ENCODE assay signal across 8 cellular contexts in genomic region chr12:26113194-26113654, GRCh38. TPM values are rescaled to one million over a fixed set of nuclear protein-coding genes. Genes with fewer than 3 reads are reported as not detected.
DNase-seq lines count a peak whose midpoint lies in the region; TF ChIP-seq lines count a peak whose summit lies in the region.

No MANE protein-coding gene starts in this region.

- no peak overlapping the region for H4K8ac ChIP-seq in trophoblast cell (ENCODE audit: low read depth, low read length)

- H2AFZ ChIP-seq in trophoblast cell (ENCODE audit: insufficient read depth, low read length, poor library complexity), result no peak overlapping the region

- H3K4ac ChIP-seq in trophoblast cell (ENCODE audit: low read depth, low read length), result no peak overlapping the region

- H3K4me3 ChIP-seq in trophoblast cell (ENCODE audit: low read depth, low read length), result no peak overlapping the region

- no peak overlapping the region for H3K18ac ChIP-seq in trophoblast cell (ENCODE audit: low read length)

- H3K79me2 ChIP-seq in trophoblast cell (ENCODE audit: control insufficient read depth, insufficient read depth, low read length, poor library complexity), result no peaks in the 10 kb centered on the region

- H2AK5ac ChIP-seq in trophoblast cell (ENCODE audit: low read length), result no peak overlapping the region

- peaks cover 2 to 4% of the 10 kb centered on the region in 2 experiments for H3K4me1 ChIP-seq in trophoblast cell (ENCODE audit: control insufficient read depth in 1 of 2, insufficient read depth in 2 of 2, low read length in 2 of 2)

- peaks cover 6% of the 10 kb centered on the region for H3K79me1 ChIP-seq in trophoblast cell (ENCODE audit: low read length)

- H2BK120ac ChIP-seq in trophoblast cell (ENCODE audit: insufficient read depth, low read length, poor library complexity), result no peak overlapping the region

- no peak for TF ChIP-seq POLR2A in erythroblast (IDR thresholded peaks at IDR 0.05; ENCODE audit: low read length)

- no peak overlapping the region for H4K12ac ChIP-seq in trophoblast cell (ENCODE audit: low read depth, low read length)

- no peak overlapping the region for H3K23ac ChIP-seq in trophoblast cell (ENCODE audit: low read length)

- peak; percentile 30 for DNase-seq in DMS153 treated with DMSO at 0.1 percent for 48 hours (lab: John Stamatoyannopoulos, UW; ENCODE audit: unreplicated experiment)
- DNase-seq in NCI-H774 (lab: John Stamatoyannopoulos, UW), result peak; percentile 75
- peak; percentile 9 to 30 for DNase-seq in erythroblast (lab: John Stamatoyannopoulos, UW)
- DNase-seq in trophoblast cell, result peak in 1 of 2 donors; percentile 40
- DNase-seq in NCI-H1092 treated with DMSO at 0.1 percent for 48 hours (lab: John Stamatoyannopoulos, UW), result no peak
- DNase-seq in DMS114 treated with DMSO at 0.1 percent for 48 hours (lab: John Stamatoyannopoulos, UW; ENCODE audit: unreplicated experiment), result no peak
- no peak for DNase-seq in A172 (ENCODE audit: low spot score)
- DNase-seq in GOT3 (lab: John Stamatoyannopoulos, UW), result no peak

- H3K27me3 ChIP-seq in trophoblast cell (ENCODE audit: insufficient read depth, low read length), result no peaks in the 10 kb centered on the region

- peak overlapping the region; percentile 94 for H3K4me2 ChIP-seq in trophoblast cell (ENCODE audit: low read length)

- no peaks in the 10 kb centered on the region for H3K9me3 ChIP-seq in trophoblast cell (ENCODE audit: insufficient read depth, low read depth, low read length)

- no CpG with 5 or more reads among the region's 6 CpGs for WGBS in trophoblast cell (ENCODE audit: extremely low coverage, insufficient coverage, insufficient read length)

- no peak overlapping the region for H2BK12ac ChIP-seq in trophoblast cell (ENCODE audit: low read length)

- H3K9ac ChIP-seq in trophoblast cell (ENCODE audit: low read length), result no peak overlapping the region

- H4K91ac ChIP-seq in trophoblast cell (ENCODE audit: low read depth, low read length), result no peak overlapping the region

- no peak overlapping the region for H3K14ac ChIP-seq in trophoblast cell (ENCODE audit: low read length)

- H3K27ac ChIP-seq in trophoblast cell (ENCODE audit: low read depth, low read length), result no peak overlapping the region

- H3K36me3 ChIP-seq in trophoblast cell (ENCODE audit: control insufficient read depth in 1 of 2, insufficient read depth in 2 of 2, low read length in 2 of 2), result no peaks in the 10 kb centered on the region

- no peak overlapping the region for H2BK5ac ChIP-seq in trophoblast cell (ENCODE audit: low read depth, low read length, poor library complexity)

RNA-seq across cellular contexts. Expression of gene BHLHE41, which starts 11.6 kb away (rescaled TPM):
- polyA plus RNA-seq in trophoblast cell (2013), result 2.4 and 2.5 TPM in 2 replicates
- 0.21 and 0.41 TPM in 2 replicates for total RNA-seq in A172 (2014; rRNA removed; shearing (Covaris generic))

Comparison
In these comparisons a context has a peak if more than half of its experiments do, and no peak if none do; other contexts are left out.
1. DNase-seq: peak in DMS153 treated with DMSO at 0.1 percent for 48 hours (single experiment), NCI-H774 (single experiment) and erythroblast (2 of 2); none in NCI-H1092 treated with DMSO at 0.1 percent for 48 hours (single experiment), DMS114 treated with DMSO at 0.1 percent for 48 hours (single experiment), A172 (single experiment) and GOT3 (single experiment).